8 cellular contexts compared by ENCODE assay signal in the genomic region with DNA sequence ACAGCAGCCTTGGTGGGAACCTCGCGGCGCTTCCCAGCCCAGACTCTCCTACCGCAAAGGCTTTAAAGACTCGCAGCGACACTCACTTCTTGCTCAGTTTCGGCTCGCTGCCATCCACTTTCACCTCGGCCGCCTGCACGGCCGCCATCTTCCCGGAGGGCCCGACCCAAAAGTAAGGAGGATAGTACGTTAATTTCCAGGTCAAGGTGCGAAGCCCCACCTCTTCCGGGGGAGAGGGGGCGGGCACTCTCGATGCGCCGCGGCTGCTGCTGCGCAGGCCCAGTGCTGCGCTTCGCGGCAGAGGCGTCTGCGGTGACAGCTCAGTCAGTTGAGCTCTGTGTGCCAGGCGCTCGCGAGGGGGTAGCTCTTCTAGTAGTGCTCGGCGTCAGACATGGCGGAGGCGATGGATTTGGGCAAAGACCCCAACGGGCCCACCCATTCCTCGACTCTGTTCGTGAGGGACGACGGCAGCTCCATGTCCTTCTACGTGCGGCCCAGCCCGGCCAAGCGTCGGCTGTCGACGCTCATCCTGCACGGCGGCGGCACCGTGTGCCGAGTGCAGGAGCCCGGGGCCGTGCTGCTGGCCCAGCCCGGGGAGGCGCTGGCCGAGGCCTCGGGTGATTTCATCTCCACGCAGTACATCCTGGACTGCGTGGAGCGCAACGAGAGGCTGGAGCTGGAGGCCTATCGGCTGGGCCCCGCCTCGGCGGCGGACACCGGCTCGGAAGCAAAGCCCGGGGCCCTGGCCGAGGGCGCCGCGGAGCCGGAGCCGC. TPM values are rescaled to one million over a fixed set of nuclear protein-coding genes. Genes with fewer than 3 reads are reported as not detected.
DNase-seq lines count a peak whose midpoint lies in the region; ATAC-seq and TF ChIP-seq lines count a peak whose summit lies in the region.

A gene (minus strand): TSS at position 174 of the 773 bp plus-strand sequence. CDS start 26 bp downstream, at position 148.
A gene with protein sequence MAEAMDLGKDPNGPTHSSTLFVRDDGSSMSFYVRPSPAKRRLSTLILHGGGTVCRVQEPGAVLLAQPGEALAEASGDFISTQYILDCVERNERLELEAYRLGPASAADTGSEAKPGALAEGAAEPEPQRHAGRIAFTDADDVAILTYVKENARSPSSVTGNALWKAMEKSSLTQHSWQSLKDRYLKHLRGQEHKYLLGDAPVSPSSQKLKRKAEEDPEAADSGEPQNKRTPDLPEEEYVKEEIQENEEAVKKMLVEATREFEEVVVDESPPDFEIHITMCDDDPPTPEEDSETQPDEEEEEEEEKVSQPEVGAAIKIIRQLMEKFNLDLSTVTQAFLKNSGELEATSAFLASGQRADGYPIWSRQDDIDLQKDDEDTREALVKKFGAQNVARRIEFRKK (plus strand): TSS at position 282 of the 773 bp plus-strand sequence. CDS start 110 bp downstream, at position 392.

- POLR2A ChIA-PET in PC-3 (lab: Charles Lee; ENCODE audit: unreplicated experiment): interaction anchor here (0.5 to 1.5 kb wide), 6 partner anchors 21 to 1657 kb away, joined by 3 to 9 read pairs (median 3); a partner anchor contains a TSS

- ATAC-seq in GM21529 (IDR thresholded peaks at IDR 0.05; ENCODE audit: unreplicated experiment): peak; percentile 84
- ATAC-seq in PC-3: peak; percentile 91

- H3K9me3 ChIP-seq in PC-3 (ENCODE audit: low read length) (no peaks in the 10 kb centered on the region), mucosa of rectum (ENCODE audit: control insufficient read depth in 2 of 2, low read length in 2 of 2) (no peaks in the 10 kb centered on the region)

- peak within 1 kb of the TSS; percentile 97 to 100 (median 99) for H3K27ac Mint-ChIP-seq in IgD-negative memory B cell

- peaks cover 4% of the 10 kb centered on the region for H3K36me3 Mint-ChIP-seq in IgD-negative memory B cell

- H3F3A ChIP-seq in PC-3 (ENCODE audit: low read length, unreplicated experiment): no peaks in the 10 kb centered on the region

- H3K4me3 ChIP-seq in PC-3 (ENCODE audit: low read length) (peak within 1 kb of the TSS; percentile 100), epithelial cell of proximal tubule (ENCODE audit: low read depth, low read length) (peak within 1 kb of the TSS; percentile 88), mucosa of rectum (ENCODE audit: low read length in 2 of 2) (peak within 1 kb of the TSS; percentile 97 to 99)

- H3K9me3 Mint-ChIP-seq in IgD-negative memory B cell: no peaks in the 10 kb centered on the region

- H3K36me3 ChIP-seq in PC-3 (ENCODE audit: low read depth, low read length) (peaks cover 20% of the 10 kb centered on the region), mucosa of rectum (ENCODE audit: control insufficient read depth in 2 of 2, insufficient read depth in 2 of 2, low read length in 2 of 2) (peaks cover 10 to 18% of the 10 kb centered on the region in 2 donors)

- peaks cover 30% of the 10 kb centered on the region; the same call in 1 of the 2 replicates for H4K20me1 ChIP-seq in PC-3 (ENCODE audit: low read length)

- no peaks in the 10 kb centered on the region for H3K9me2 ChIP-seq in PC-3 (replicated peaks; ENCODE audit: low read length)

- H3K4me3 Mint-ChIP-seq in IgD-negative memory B cell: peak within 1 kb of the TSS; percentile 99 to 100 (median 100)

- intact Hi-C loops in PC-3 (cut with micrococcal nuclease): loop anchor here (2.0 to 5.0 kb wide), 2 partner anchors 25 to 90 kb away; a partner anchor contains a TSS

- no peak for TF ChIP-seq CTCF in PC-3 (conservative IDR thresholded peaks at IDR 0.05; ENCODE audit: low read depth, low read length)
- no peak for TF ChIP-seq CTCF in epithelial cell of proximal tubule (conservative IDR thresholded peaks at IDR 0.05; ENCODE audit: low read depth, low read length)

- peak within 1 kb of the TSS; percentile 83 for H3K4me2 ChIP-seq in PC-3 (ENCODE audit: low read length)

- H3K27me3 ChIP-seq in PC-3 (ENCODE audit: low read length) (no peaks in the 10 kb centered on the region), mucosa of rectum (ENCODE audit: control insufficient read depth in 2 of 2, insufficient read depth in 2 of 2, low read length in 2 of 2) (no peaks in the 10 kb centered on the region)

- peak within 1 kb of the TSS; percentile 81 for H2AFZ ChIP-seq in PC-3 (ENCODE audit: low read length)

- H3K27ac ChIP-seq in PC-3 (ENCODE audit: low read length) (peak within 1 kb of the TSS; percentile 50), mucosa of rectum (ENCODE audit: low read depth in 2 of 2, low read length in 2 of 2) (peak within 1 kb of the TSS; percentile 98)

- DNase-seq in DMS 273 treated with DMSO at 0.1 percent for 48 hours (lab: John Stamatoyannopoulos, UW) (peak; percentile 93), PC-3 (peak; percentile 90), epithelial cell of proximal tubule (ENCODE audit: low read depth) (peak; percentile 50)
- peak; percentile 95 for DNase-seq in activated T-cell treated with anti-CD3 and anti-CD28 coated beads, Interleukin-2, amount 50 U/mL, for 1 hour
- peak; percentile 94 for DNase-seq in stimulated activated CD8-positive, alpha-beta memory T cell treated with anti-CD3 and anti-CD28 coated beads, Interleukin-4, amount 100 ng/mL, for 48 hours

- CTCF ChIA-PET in PC-3 (lab: Charles Lee): interaction anchor here (0.5 to 1.0 kb wide), 2 partner anchors 27 to 130 kb away, joined by 3 to 7 read pairs; no protein-coding TSS in a partner anchor

- H3K4me1 ChIP-seq in PC-3 (ENCODE audit: insufficient read depth, low read length): peaks cover 21% of the 10 kb centered on the region
- H3K4me1 ChIP-seq in mucosa of rectum (ENCODE audit: control insufficient read depth in 2 of 2, insufficient read depth in 2 of 2, low read length in 2 of 2): peaks cover 24 to 26% of the 10 kb centered on the region in 2 donors

- peaks cover 95% of the 10 kb centered on the region for H3K79me2 ChIP-seq in PC-3 (ENCODE audit: low read length)

- BruUV-seq in PC-3 (replicated peaks; lab: Mats Ljungman, UMichigan): no TSS peak

- peaks cover 40 to 49% (median 46%) of the 10 kb centered on the region in 3 donors for H3K4me1 Mint-ChIP-seq in IgD-negative memory B cell

- no peaks in the 10 kb centered on the region for H3K27me3 Mint-ChIP-seq in IgD-negative memory B cell

- peak within 1 kb of the TSS; percentile 99 for H3K9ac ChIP-seq in PC-3 (ENCODE audit: low read length)
- peak within 1 kb of the TSS; percentile 97 to 99 for H3K9ac ChIP-seq in mucosa of rectum (ENCODE audit: low read depth in 1 of 2, low read length in 2 of 2)

RNA-seq across cellular contexts. Expression of the first gene that starts in this region (rescaled TPM):
- polyA plus RNA-seq in IgD-negative memory B cell: 184 TPM
- total RNA-seq in PC-3 (2014; rRNA removed) (137 and 148 TPM in 2 replicates), epithelial cell of proximal tubule (180 and 261 TPM in 2 replicates)

RNA-seq across cellular contexts. Expression of the second gene that starts in this region (rescaled TPM):
- polyA plus RNA-seq in IgD-negative memory B cell: 128 TPM
- total RNA-seq in PC-3 (2014; rRNA removed) (25.7 and 27.2 TPM in 2 replicates), epithelial cell of proximal tubule (34.6 and 35.3 TPM in 2 replicates)

Comparison
In these comparisons a context has a peak if more than half of its experiments do, and no peak if none do; other contexts are left out.
1. Peak in every context shown above with its lines: DNase-seq, ATAC-seq, H3K4me3 ChIP-seq and H3K27ac ChIP-seq.